ENCODE assay signal across 24 cellular contexts in genomic region chr7:146119016-146119415, GRCh38. TPM values are rescaled to one million over a fixed set of nuclear protein-coding genes. Genes with fewer than 3 reads are reported as not detected.
DNase-seq lines count a peak whose midpoint lies in the region; ATAC-seq and FAIRE-seq lines count a peak whose summit lies in the region.
"Had no signal": no experiment of that assay in that cellular context is flagged by ENCODE, and none has a peak within 500 bp of the region (broad histone marks: within the 10 kb centered on the region; RNA-seq: fewer than 3 reads in every experiment).

No MANE protein-coding gene starts in this region.

- no peaks in the 10 kb centered on the region for H3K36me3 ChIP-seq in small intestine (ENCODE audit: control insufficient read depth in 2 of 2, insufficient read depth in 2 of 2, low read length in 2 of 2)
- H3K36me3 ChIP-seq: BLaER1 treated with 17β-estradiol and CSF1 and Interleukin-3, amounts not matched to agents 10 nM and 100 nM; tibial artery had no signal

- WGBS in small intestine, 3 donors: 83 to 90% (median 87%) methylated on average over 1 of the region's 1 CpG

- H3K27me3 ChIP-seq in small intestine (ENCODE audit: control insufficient read depth in 2 of 2, insufficient read depth in 2 of 2, low read length in 2 of 2): peaks cover 0 to 8% of the 10 kb centered on the region in 2 donors
- H3K27me3 ChIP-seq: BLaER1 treated with 17β-estradiol and CSF1 and Interleukin-3, amounts not matched to agents 10 nM and 100 nM had no signal

- DNase-seq in NCI-H2171 treated with DMSO at 0.1 percent for 48 hours (lab: John Stamatoyannopoulos, UW) (peak; percentile 31), NCI-H2171 (lab: John Stamatoyannopoulos, UW) (no peak), Kasumi-1 (lab: John Stamatoyannopoulos, UW) (peak; percentile 1 to 2), cerebellum (ENCODE audit: low spot score) (peak; percentile 12), small intestine (no peak)
- DNase-seq: activated naive CD8-positive, alpha-beta T cell treated with anti-CD3 and anti-CD28 coated beads, Interleukin-2, amount 50 U/mL, for 24 hours; activated T-cell treated with anti-CD3 and anti-CD28 coated beads, Interleukin-2, amount 50 U/mL, for 1 hour; cerebellar nuclear complex; DND-41; glutamatergic neuron; islet precursor cell; left ventricle myocardium superior; MM.1S; naive thymus-derived CD4-positive, alpha-beta T cell; NCI-H1694; NCI-H748 treated with DMSO at 0.1 percent for 48 hours; tibial artery had no signal

- no peaks in the 10 kb centered on the region for H3K9me3 ChIP-seq in small intestine (ENCODE audit: control insufficient read depth, low read depth)
- H3K9me3 ChIP-seq: tibial artery had no signal

- peak; percentile 62 for FAIRE-seq in small intestine (lab: Jason Lieb, UNC)
- FAIRE-seq: GM18507 had no signal

- no peak overlapping the region for H3K4me3 ChIP-seq in small intestine (ENCODE audit: low read depth in 1 of 2, low read length in 2 of 2)
- H3K4me3 ChIP-seq: BLaER1 treated with 17β-estradiol and CSF1 and Interleukin-3, amounts not matched to agents 10 nM and 100 nM; tibial artery had no signal

- no peak overlapping the region for H3K27ac ChIP-seq in small intestine (ENCODE audit: low read depth in 1 of 2, low read length in 1 of 2)
- H3K27ac ChIP-seq: BLaER1 treated with 17β-estradiol and CSF1 and Interleukin-3, amounts not matched to agents 10 nM and 100 nM; tibial artery had no signal

- ATAC-seq in GM21381 (IDR thresholded peaks at IDR 0.05; ENCODE audit: unreplicated experiment) (no peak), GM18498 (IDR thresholded peaks at IDR 0.05; ENCODE audit: unreplicated experiment) (no peak)
- ATAC-seq: activated CD4-positive, CD25-positive, alpha-beta regulatory T cell treated with anti-CD3 and anti-CD28 coated beads, Interleukin-2, amount 50 U/mL, for 24 hours; activated naive CD8-positive, alpha-beta T cell treated with anti-CD3 and anti-CD28 coated beads, Interleukin-2, amount 50 U/mL, for 24 hours; HCT116; left ventricle myocardium superior; naive thymus-derived CD4-positive, alpha-beta T cell had no signal

- H3K4me1 ChIP-seq in small intestine (ENCODE audit: control insufficient read depth in 2 of 2, insufficient read depth in 1 of 2, low read depth in 1 of 2, low read length in 1 of 2): no peaks in the 10 kb centered on the region

RNA-seq across cellular contexts. Expression of gene CNTNAP2, which starts 2.4 kb away (rescaled TPM):
- 137 TPM for total RNA-seq in cerebellum
- 1 to 10 TPM in 2 of 3 donors, under 1 TPM in 1; 0.54 to 3.8 (median 1.3) TPM for polyA plus RNA-seq in small intestine
- polyA plus RNA-seq: AG04450 had no signal

Comparison
In these comparisons a context has a peak if more than half of its experiments do, and no peak if none do; other contexts are left out.
1. DNase-seq: peak in NCI-H2171 treated with DMSO at 0.1 percent for 48 hours (single experiment), Kasumi-1 (2 of 2) and cerebellum (single experiment); none in NCI-H2171 (single experiment) and small intestine (single experiment).